Comparison of ENCODE assay signal across 14 cellular contexts in the genomic region with DNA sequence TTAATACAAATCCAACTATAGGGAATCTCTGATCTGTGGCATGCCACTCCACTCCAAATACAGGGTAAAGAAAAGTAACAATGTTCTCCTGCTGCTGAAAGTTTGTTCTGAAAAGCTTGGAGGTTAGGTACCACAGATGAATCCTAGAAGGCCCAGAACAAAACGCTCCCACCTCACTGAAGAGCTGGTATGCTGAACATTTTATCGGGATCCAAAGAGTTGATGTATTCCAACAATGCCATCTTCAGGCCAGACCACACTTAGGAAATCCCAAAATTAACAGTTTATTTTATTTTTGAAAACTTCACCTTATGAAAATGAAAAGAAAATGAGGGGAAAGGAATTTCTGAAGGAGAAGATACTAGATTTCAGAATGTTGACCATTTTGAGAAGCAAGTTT.
DNase-seq lines count a peak whose midpoint lies in the region; ATAC-seq and TF ChIP-seq lines count a peak whose summit lies in the region.
"Had no signal": no experiment of that assay in that cellular context is flagged by ENCODE, and none has a peak within 500 bp of the region (broad histone marks: within the 10 kb centered on the region; RNA-seq: fewer than 3 reads in every experiment).

No MANE protein-coding gene starts in this region.

- H3K4me1 ChIP-seq in colonic mucosa = no peaks in the 10 kb centered on the region
- H3K4me1 ChIP-seq: suprapubic skin had no signal

- H3K27ac ChIP-seq in colonic mucosa = no peak overlapping the region
- no peak overlapping the region for H3K27ac ChIP-seq in WERI-Rb-1
- H3K27ac ChIP-seq: suprapubic skin had no signal

- H3K9me3 ChIP-seq in colonic mucosa (no peaks in the 10 kb centered on the region), WERI-Rb-1 (ENCODE audit: severe bottlenecking) (no peaks in the 10 kb centered on the region)

- no peaks in the 10 kb centered on the region for H3K36me3 ChIP-seq in colonic mucosa
- no peaks in the 10 kb centered on the region for H3K36me3 ChIP-seq in WERI-Rb-1
- H3K36me3 ChIP-seq: suprapubic skin had no signal

- peak; percentile 64 for DNase-seq in COR-L47 (lab: John Stamatoyannopoulos, UW)
- peak; percentile 16 for DNase-seq in NCI-H526 treated with DMSO at 0.1 percent for 48 hours (lab: John Stamatoyannopoulos, UW)
- no peak for DNase-seq in colonic mucosa
- DNase-seq in medulla oblongata (ENCODE audit: extremely low spot score) = peak; percentile 57
- no peak for DNase-seq in AG08395 (ENCODE audit: low spot score)
- DNase-seq in activated T-cell treated with anti-CD3 and anti-CD28 coated beads for 4 hours = no peak
- no peak for DNase-seq in WERI-Rb-1
- DNase-seq: activated T-cell treated with anti-CD3 and anti-CD28 coated beads, Interleukin-2, amount 50 U/mL, for 1 hour; IMR-90; NCI-H774; stimulated activated CD4-positive, alpha-beta T cell treated with anti-CD3 and anti-CD28 coated beads, Interleukin-2, amount 100 ng/mL, for 48 hours; T1000 had no signal

- intact Hi-C loops in colonic mucosa (cut with DNase I) = no loop called here

- ATAC-seq in GM18511 (IDR thresholded peaks at IDR 0.05; ENCODE audit: unreplicated experiment) = no peak

- H3K27me3 ChIP-seq in colonic mucosa = no peaks in the 10 kb centered on the region
- no peaks in the 10 kb centered on the region for H3K27me3 ChIP-seq in WERI-Rb-1 (ENCODE audit: insufficient read depth, low read depth, severe bottlenecking)
- H3K27me3 ChIP-seq: suprapubic skin had no signal

- no peak overlapping the region for H3K9ac ChIP-seq in colonic mucosa (ENCODE audit: low read depth in 2 of 2, low read length in 2 of 2)

- TF ChIP-seq CTCF in colonic mucosa (IDR thresholded peaks at IDR 0.05) (peak; percentile 19), WERI-Rb-1 (IDR thresholded peaks at IDR 0.05; ENCODE audit: low read depth, low read length) (no peak)

- no peak overlapping the region for H3K4me3 ChIP-seq in colonic mucosa
- no peak overlapping the region for H3K4me3 ChIP-seq in WERI-Rb-1 (ENCODE audit: low read depth, low read length)
- H3K4me3 ChIP-seq: suprapubic skin had no signal

Comparison
In these comparisons a context has a peak if more than half of its experiments do, and no peak if none do; other contexts are left out.
1. DNase-seq: peak in COR-L47 (single experiment), NCI-H526 treated with DMSO at 0.1 percent for 48 hours (single experiment) and medulla oblongata (single experiment); none in colonic mucosa (single experiment), AG08395 (single experiment), activated T-cell treated with anti-CD3 and anti-CD28 coated beads for 4 hours (single experiment) and WERI-Rb-1 (single experiment).